ENCODE assay signal across 1 cellular context in the genomic region with DNA sequence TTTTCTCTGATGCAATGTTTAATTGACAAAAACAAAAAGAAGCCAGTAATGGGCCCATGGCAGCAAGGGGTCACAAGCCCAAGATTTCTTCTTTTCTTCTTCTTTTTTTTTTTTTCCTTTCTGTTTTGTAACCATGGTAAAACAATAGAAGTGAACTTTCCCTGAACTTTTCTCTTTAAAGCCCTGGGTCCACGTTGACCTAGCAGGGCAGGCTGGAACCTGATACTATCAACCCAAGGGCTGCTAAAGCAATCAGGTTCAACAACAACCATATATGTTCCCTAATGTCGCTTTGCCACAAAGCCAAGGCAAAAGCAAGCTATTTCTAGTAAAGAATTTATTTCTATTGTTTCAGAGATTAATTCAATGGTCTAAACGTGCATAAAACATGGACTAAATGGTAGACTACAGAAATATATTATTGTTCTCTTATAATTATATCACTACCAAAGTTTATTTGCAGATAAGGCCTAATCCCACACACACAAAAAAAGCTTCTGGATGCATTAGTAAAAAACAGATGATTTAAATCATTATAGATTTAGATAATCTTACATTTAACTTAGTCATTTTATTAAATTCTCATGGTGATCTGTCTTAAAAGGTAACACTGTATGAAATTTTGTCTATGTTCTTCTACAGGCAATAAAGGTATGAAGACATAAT.
A peak's percentile ranks its signal among the peaks of the same experiment; 100 is the strongest.
TF ChIP-seq lines count a peak whose summit lies in the region.

No MANE protein-coding gene starts in this region.

TF ChIP-seq in HepG2, 621 proteins besides CTCF, POLR2A, EP300 and RAD21 (continued from another document):
- TF ChIP-seq, protein P1, sequence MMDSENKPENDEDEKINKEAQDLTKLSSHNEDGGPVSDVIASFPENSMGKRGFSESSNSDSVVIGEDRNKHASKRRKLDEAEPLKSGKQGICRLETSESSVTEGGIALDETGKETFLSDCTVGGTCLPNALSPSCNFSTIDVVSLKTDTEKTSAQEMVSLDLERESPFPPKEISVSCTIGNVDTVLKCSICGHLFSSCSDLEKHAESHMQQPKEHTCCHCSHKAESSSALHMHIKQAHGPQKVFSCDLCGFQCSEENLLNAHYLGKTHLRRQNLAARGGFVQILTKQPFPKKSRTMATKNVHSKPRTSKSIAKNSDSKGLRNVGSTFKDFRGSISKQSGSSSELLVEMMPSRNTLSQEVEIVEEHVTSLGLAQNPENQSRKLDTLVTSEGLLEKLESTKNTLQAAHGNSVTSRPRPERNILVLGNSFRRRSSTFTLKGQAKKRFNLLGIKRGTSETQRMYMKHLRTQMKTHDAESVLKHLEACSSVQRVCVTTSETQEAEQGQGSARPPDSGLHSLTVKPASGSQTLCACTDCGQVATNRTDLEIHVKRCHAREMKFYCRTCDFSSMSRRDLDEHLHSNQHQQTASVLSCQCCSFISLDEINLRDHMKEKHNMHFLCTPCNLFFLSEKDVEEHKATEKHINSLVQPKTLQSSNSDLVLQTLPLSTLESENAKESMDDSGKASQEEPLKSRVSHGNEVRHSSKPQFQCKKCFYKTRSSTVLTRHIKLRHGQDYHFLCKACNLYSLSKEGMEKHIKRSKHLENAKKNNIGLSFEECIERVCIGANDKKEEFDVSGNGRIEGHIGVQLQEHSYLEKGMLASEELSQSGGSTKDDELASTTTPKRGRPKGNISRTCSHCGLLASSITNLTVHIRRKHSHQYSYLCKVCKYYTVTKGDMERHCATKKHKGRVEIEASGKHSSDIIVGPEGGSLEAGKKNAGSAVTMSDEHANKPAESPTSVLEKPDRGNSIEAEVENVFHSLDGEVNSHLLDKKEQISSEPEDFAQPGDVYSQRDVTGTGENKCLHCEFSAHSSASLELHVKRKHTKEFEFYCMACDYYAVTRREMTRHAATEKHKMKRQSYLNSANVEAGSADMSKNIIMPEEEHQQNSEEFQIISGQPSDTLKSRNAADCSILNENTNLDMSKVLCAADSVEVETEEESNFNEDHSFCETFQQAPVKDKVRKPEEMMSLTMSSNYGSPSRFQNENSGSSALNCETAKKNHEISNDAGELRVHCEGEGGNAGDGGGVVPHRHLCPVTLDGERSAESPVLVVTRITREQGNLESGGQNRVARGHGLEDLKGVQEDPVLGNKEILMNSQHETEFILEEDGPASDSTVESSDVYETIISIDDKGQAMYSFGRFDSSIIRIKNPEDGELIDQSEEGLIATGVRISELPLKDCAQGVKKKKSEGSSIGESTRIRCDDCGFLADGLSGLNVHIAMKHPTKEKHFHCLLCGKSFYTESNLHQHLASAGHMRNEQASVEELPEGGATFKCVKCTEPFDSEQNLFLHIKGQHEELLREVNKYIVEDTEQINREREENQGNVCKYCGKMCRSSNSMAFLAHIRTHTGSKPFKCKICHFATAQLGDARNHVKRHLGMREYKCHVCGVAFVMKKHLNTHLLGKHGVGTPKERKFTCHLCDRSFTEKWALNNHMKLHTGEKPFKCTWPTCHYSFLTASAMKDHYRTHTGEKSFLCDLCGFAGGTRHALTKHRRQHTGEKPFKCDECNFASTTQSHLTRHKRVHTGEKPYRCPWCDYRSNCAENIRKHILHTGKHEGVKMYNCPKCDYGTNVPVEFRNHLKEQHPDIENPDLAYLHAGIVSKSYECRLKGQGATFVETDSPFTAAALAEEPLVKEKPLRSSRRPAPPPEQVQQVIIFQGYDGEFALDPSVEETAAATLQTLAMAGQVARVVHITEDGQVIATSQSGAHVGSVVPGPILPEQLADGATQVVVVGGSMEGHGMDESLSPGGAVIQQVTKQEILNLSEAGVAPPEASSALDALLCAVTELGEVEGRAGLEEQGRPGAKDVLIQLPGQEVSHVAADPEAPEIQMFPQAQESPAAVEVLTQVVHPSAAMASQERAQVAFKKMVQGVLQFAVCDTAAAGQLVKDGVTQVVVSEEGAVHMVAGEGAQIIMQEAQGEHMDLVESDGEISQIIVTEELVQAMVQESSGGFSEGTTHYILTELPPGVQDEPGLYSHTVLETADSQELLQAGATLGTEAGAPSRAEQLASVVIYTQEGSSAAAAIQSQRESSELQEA (CRISPR knock-in tag; IDR thresholded peaks at IDR 0.05; ENCODE audit: not compliant biosample characterization): no peak
- TF ChIP-seq POLR2AphosphoS5 (IDR thresholded peaks at IDR 0.05; ENCODE audit: low read depth, low read length) (no peak), GTF2F1 (IDR thresholded peaks at IDR 0.05; ENCODE audit: low read length) (no peak), ZBTB7B (CRISPR knock-in tag; IDR thresholded peaks at IDR 0.05) (no peak), U2AF1 (optimal IDR thresholded peaks at IDR 0.05; ENCODE audit: low read depth, low read length) (no peak), MAF1 (CRISPR knock-in tag; IDR thresholded peaks at IDR 0.05; ENCODE audit: borderline replicate concordance) (no peak), ZNF207 (IDR thresholded peaks at IDR 0.05; ENCODE audit: borderline replicate concordance) (no peak), YEATS2 (CRISPR knock-in tag; IDR thresholded peaks at IDR 0.05; ENCODE audit: borderline replicate concordance) (no peak), RARA (CRISPR knock-in tag; IDR thresholded peaks at IDR 0.05) (peak; percentile 85), PTBP1 (IDR thresholded peaks at IDR 0.05; ENCODE audit: low read depth, low read length, poor library complexity, severe bottlenecking) (no peak), SIX1 (CRISPR knock-in tag; IDR thresholded peaks at IDR 0.05; ENCODE audit: borderline replicate concordance) (0 out of 2 replicates have a peak, but pooled peaks have one; percentile 25), SNRNP70 (IDR thresholded peaks at IDR 0.05; ENCODE audit: low read depth, low read length) (no peak), KDM5B (CRISPR knock-in tag; IDR thresholded peaks at IDR 0.05; ENCODE audit: borderline replicate concordance) (no peak), MAFF (IDR thresholded peaks at IDR 0.05; ENCODE audit: low read depth, low read length) (no peak), U2AF2 (IDR thresholded peaks at IDR 0.05; ENCODE audit: low read depth, low read length) (no peak), ZNF468 (CRISPR knock-in tag; IDR thresholded peaks at IDR 0.05) (no peak)
- TF ChIP-seq, protein P2, sequence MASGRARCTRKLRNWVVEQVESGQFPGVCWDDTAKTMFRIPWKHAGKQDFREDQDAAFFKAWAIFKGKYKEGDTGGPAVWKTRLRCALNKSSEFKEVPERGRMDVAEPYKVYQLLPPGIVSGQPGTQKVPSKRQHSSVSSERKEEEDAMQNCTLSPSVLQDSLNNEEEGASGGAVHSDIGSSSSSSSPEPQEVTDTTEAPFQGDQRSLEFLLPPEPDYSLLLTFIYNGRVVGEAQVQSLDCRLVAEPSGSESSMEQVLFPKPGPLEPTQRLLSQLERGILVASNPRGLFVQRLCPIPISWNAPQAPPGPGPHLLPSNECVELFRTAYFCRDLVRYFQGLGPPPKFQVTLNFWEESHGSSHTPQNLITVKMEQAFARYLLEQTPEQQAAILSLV (CRISPR knock-in tag; IDR thresholded peaks at IDR 0.05; ENCODE audit: borderline replicate concordance): no peak
- TF ChIP-seq, protein P3, sequence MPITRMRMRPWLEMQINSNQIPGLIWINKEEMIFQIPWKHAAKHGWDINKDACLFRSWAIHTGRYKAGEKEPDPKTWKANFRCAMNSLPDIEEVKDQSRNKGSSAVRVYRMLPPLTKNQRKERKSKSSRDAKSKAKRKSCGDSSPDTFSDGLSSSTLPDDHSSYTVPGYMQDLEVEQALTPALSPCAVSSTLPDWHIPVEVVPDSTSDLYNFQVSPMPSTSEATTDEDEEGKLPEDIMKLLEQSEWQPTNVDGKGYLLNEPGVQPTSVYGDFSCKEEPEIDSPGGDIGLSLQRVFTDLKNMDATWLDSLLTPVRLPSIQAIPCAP (CRISPR knock-in tag; IDR thresholded peaks at IDR 0.05; ENCODE audit: low read depth): no peak
- TF ChIP-seq, protein P4, sequence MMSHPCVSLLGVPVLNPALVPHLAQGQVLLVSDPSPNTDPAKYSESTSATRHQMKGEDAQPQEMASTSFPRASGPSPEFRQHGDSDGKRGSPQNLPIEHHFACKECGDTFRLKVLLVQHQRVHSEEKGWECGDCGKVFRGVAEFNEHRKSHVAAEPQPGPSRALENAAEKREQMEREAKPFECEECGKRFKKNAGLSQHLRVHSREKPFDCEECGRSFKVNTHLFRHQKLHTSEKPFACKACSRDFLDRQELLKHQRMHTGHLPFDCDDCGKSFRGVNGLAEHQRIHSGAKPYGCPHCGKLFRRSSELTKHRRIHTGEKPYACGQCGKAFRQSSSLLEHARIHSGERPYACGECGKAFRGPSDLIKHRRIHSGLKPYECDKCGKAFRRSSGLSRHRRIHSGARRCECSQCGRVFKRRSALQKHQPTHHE (CRISPR knock-in tag; IDR thresholded peaks at IDR 0.05; ENCODE audit: borderline replicate concordance): no peak
- TF ChIP-seq, protein P5, sequence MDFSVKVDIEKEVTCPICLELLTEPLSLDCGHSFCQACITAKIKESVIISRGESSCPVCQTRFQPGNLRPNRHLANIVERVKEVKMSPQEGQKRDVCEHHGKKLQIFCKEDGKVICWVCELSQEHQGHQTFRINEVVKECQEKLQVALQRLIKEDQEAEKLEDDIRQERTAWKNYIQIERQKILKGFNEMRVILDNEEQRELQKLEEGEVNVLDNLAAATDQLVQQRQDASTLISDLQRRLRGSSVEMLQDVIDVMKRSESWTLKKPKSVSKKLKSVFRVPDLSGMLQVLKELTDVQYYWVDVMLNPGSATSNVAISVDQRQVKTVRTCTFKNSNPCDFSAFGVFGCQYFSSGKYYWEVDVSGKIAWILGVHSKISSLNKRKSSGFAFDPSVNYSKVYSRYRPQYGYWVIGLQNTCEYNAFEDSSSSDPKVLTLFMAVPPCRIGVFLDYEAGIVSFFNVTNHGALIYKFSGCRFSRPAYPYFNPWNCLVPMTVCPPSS (IDR thresholded peaks at IDR 0.05): no peak
